In the genomic region with DNA sequence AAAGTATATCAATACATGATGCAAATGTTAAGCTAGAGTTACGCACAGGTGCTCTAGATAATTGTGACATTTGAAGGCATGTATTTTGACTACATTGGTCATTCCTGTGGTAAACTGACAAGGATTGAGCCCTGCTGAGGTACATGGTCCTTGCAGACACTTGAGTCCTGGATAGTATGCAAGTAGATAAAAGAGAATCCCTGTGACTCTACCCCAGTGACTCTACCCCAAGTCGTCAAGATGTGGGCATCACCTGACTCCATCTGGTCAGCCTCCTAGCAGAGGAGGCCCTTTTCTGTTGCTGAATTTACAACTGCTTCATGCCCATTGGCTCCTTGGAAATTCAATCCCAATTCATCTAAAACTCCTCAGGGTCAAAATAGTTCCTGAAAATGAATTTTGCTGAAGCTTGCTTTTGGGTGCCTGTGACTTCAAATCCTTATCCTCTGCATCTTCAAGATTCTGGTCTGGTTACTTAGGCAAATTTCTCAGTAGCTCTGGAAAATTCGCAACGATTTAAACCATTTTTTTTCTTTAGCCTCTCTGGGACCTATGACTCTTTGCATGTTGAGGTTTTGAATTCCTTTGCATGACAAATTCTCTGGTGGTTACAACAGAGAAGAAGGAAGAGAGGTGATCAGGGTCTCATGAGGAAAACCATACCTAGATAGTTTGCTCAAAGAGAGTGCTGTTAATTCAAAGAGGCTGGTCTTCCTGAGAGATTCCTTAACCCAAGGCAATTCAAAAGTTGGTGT, we compare ENCODE assay signal across 23 cellular contexts.
"Had no signal": no experiment of that assay in that cellular context is flagged by ENCODE, and none has a peak within 500 bp of the region (broad histone marks: within the 10 kb centered on the region; RNA-seq: fewer than 3 reads in every experiment).

No MANE protein-coding gene starts in this region.

- H3K4me1 Mint-ChIP-seq: activated CD4-positive, alpha-beta memory T cell treated with anti-CD3 and anti-CD28 coated beads, Interleukin-2, amount 10 ng/mL, durations not matched to agents 7 days and 5 days; neural progenitor cell had no signal

- H3K4me3 Mint-ChIP-seq: activated CD4-positive, alpha-beta memory T cell treated with anti-CD3 and anti-CD28 coated beads, Interleukin-2, amount 10 ng/mL, durations not matched to agents 7 days and 5 days; naive thymus-derived CD8-positive, alpha-beta T cell; neural progenitor cell; stimulated activated naive B cell treated with anti-CD40 and anti-IgM and Interleukin-4, amounts not matched to agents 10 μg/mL and 1 μg/mL and 100 μg/mL, for 72 hours; type B pancreatic cell had no signal

- H3K36me3 ChIP-seq: left lung, neural progenitor cell, sigmoid colon had no signal

- ATAC-seq: activated naive CD4-positive, alpha-beta T cell treated with anti-CD3 and anti-CD28 coated beads, Interleukin-2, amount 50 U/mL, for 72 hours; foreskin keratinocyte; naive thymus-derived CD8-positive, alpha-beta T cell; stimulated activated naive B cell treated with anti-CD40 and anti-IgM and Interleukin-4, amounts not matched to agents 10 μg/mL and 1 μg/mL and 100 μg/mL, for 72 hours had no signal

- H3K9me3 ChIP-seq: left lung, sigmoid colon, testis had no signal

- H3K4me2 ChIP-seq: neural progenitor cell, smooth muscle cell had no signal

- H3K4me1 ChIP-seq: foreskin keratinocyte, neural progenitor cell, testis had no signal

- H3K36me3 Mint-ChIP-seq: neural progenitor cell, type B pancreatic cell had no signal

- H2AFZ ChIP-seq: neural progenitor cell had no signal

- H3K4me3 ChIP-seq: left lung, lung, neural progenitor cell, sigmoid colon, smooth muscle cell, testis had no signal

- H3K27me3 Mint-ChIP-seq: activated CD4-positive, alpha-beta memory T cell treated with anti-CD3 and anti-CD28 coated beads, Interleukin-2, amount 10 ng/mL, durations not matched to agents 7 days and 5 days; naive thymus-derived CD8-positive, alpha-beta T cell; type B pancreatic cell had no signal

- H3K27ac ChIP-seq: epithelial cell of prostate, foreskin keratinocyte, neural progenitor cell, testis had no signal

- H3K27me3 ChIP-seq: foreskin keratinocyte, left lung, neural progenitor cell, sigmoid colon, testis had no signal

- H3K9ac ChIP-seq: neural progenitor cell had no signal

- DNase-seq: activated CD4-positive, alpha-beta memory T cell treated with anti-CD3 and anti-CD28 coated beads, Interleukin-2, amount 10 ng/mL, durations not matched to agents 7 days and 5 days; activated CD4-positive, alpha-beta T cell treated with anti-CD3 and anti-CD28 coated beads for 48 hours; activated gamma-delta T cell; activated T-cell treated with anti-CD3 and anti-CD28 coated beads for 4 hours; amygdala; cerebellar nuclear complex; foreskin keratinocyte; kidney; left lung; naive thymus-derived CD8-positive, alpha-beta T cell; posterior cingulate gyrus; retina; sigmoid colon; stimulated activated CD4-positive, alpha-beta T cell treated with anti-CD3 and anti-CD28 coated beads, Interleukin-2, amount 100 ng/mL, for 48 hours; stimulated activated CD8-positive, alpha-beta memory T cell treated with anti-CD3 and anti-CD28 coated beads, Interleukin-4, amount 100 ng/mL, for 48 hours; stimulated activated naive B cell treated with anti-CD40 and anti-IgM and Interleukin-4, amounts not matched to agents 10 μg/mL and 1 μg/mL and 100 μg/mL, for 72 hours; testis had no signal

- H3K9me3 Mint-ChIP-seq: neural progenitor cell had no signal

- H3K27ac Mint-ChIP-seq: activated CD4-positive, alpha-beta memory T cell treated with anti-CD3 and anti-CD28 coated beads, Interleukin-2, amount 10 ng/mL, durations not matched to agents 7 days and 5 days; activated naive CD4-positive, alpha-beta T cell treated with anti-CD3 and anti-CD28 coated beads, Interleukin-2, amount 50 U/mL, for 72 hours; naive thymus-derived CD8-positive, alpha-beta T cell; neural progenitor cell; stimulated activated naive B cell treated with anti-CD40 and anti-IgM and Interleukin-4, amounts not matched to agents 10 μg/mL and 1 μg/mL and 100 μg/mL, for 72 hours; type B pancreatic cell had no signal
